ENCODE assay signal across 28 cellular contexts in genomic region chr4:5632043-5632440, GRCh38.
"Had no signal": no experiment of that assay in that cellular context is flagged by ENCODE, and none has a peak within 500 bp of the region (broad histone marks: within the 10 kb centered on the region; RNA-seq: fewer than 3 reads in every experiment).

No MANE protein-coding gene starts in this region.

- H3K4me1 Mint-ChIP-seq: immature natural killer cell; naive B cell; stimulated activated naive CD8-positive, alpha-beta T cell treated with anti-CD3 and anti-CD28 coated beads, Interleukin-15, amount 100 ng/mL, for 72 hours had no signal

- H3K36me3 Mint-ChIP-seq: immature natural killer cell; naive B cell; natural killer cell treated with Interleukin-12 subunit alpha and Interleukin-12 subunit beta and Interleukin-15 and Interleukin-18, amount 100 ng/mL, for 72 hours had no signal

- H3K4me2 ChIP-seq: smooth muscle cell had no signal

- DNase-seq: effector memory CD4-positive, alpha-beta T cell; hypothalamus; immature natural killer cell; islet precursor cell; kidney glomerular epithelial cell; left colon; left ventricle myocardium inferior; lower lobe of right lung; mucosa of descending colon; naive B cell; stimulated activated CD4-positive, alpha-beta T cell treated with anti-CD3 and anti-CD28 coated beads, Interleukin-12 subunit alpha, Interleukin-12 subunit beta, amount 100 ng/mL, for 4 hours; stimulated activated CD4-positive, alpha-beta T cell treated with anti-CD3 and anti-CD28 coated beads, Interleukin-1b, Interleukin-23, amount 100 ng/mL, for 48 hours; stimulated activated CD4-positive, alpha-beta T cell treated with anti-CD3 and anti-CD28 coated beads, Interleukin-4, amount 100 ng/mL, for 1 hour; stimulated activated CD8-positive, alpha-beta memory T cell treated with anti-CD3 and anti-CD28 coated beads, Interleukin-4, amount 100 ng/mL, for 48 hours; stimulated activated naive CD4-positive, alpha-beta T cell; stimulated activated naive CD8-positive, alpha-beta T cell treated with anti-CD3 and anti-CD28 coated beads, Interleukin-15, amount 100 ng/mL, for 72 hours; transverse colon had no signal

- H3K9ac ChIP-seq: parathyroid adenoma had no signal

- FAIRE-seq: colon, endometrium, frontal cortex had no signal

- H2AFZ ChIP-seq: parathyroid adenoma had no signal

- ATAC-seq: left colon; mucosa of descending colon; natural killer cell treated with Interleukin-12 subunit alpha and Interleukin-12 subunit beta and Interleukin-15 and Interleukin-18, amount 100 ng/mL, for 72 hours; sciatic nerve; stimulated activated naive CD8-positive, alpha-beta T cell treated with anti-CD3 and anti-CD28 coated beads, Interleukin-15, amount 100 ng/mL, for 72 hours had no signal

- H3K27me3 Mint-ChIP-seq: dendritic cell treated with granulocyte-macrophage colony-stimulating factor and Interleukin-4, amounts not matched to agents 40 ng/mL and 50 ng/mL, for 4 days; naive B cell; natural killer cell treated with Interleukin-12 subunit alpha and Interleukin-12 subunit beta and Interleukin-15 and Interleukin-18, amount 100 ng/mL, for 72 hours; progenitor cell of endocrine pancreas; stimulated activated naive CD8-positive, alpha-beta T cell treated with anti-CD3 and anti-CD28 coated beads, Interleukin-15, amount 100 ng/mL, for 72 hours had no signal

- H3K9me3 ChIP-seq: lower lobe of right lung, mucosa of descending colon, suprapubic skin, transverse colon had no signal

- H3K4me3 ChIP-seq: left ventricle myocardium inferior, lower lobe of right lung, mucosa of descending colon, smooth muscle cell, suprapubic skin, transverse colon had no signal

- H3K79me2 ChIP-seq: parathyroid adenoma had no signal

- H3K27ac ChIP-seq: left ventricle myocardium inferior, lower lobe of right lung, parathyroid adenoma, suprapubic skin, transverse colon had no signal

- H3K36me3 ChIP-seq: transverse colon had no signal

- H3K4me3 Mint-ChIP-seq: dendritic cell treated with granulocyte-macrophage colony-stimulating factor and Interleukin-4, amounts not matched to agents 40 ng/mL and 50 ng/mL, for 4 days; immature natural killer cell; naive B cell; natural killer cell treated with Interleukin-12 subunit alpha and Interleukin-12 subunit beta and Interleukin-15 and Interleukin-18, amount 100 ng/mL, for 72 hours; neural crest cell; stimulated activated naive CD8-positive, alpha-beta T cell treated with anti-CD3 and anti-CD28 coated beads, Interleukin-15, amount 100 ng/mL, for 72 hours had no signal

- H3K27me3 ChIP-seq: suprapubic skin, transverse colon had no signal

- H3K9me3 Mint-ChIP-seq: dendritic cell treated with granulocyte-macrophage colony-stimulating factor and Interleukin-4, amounts not matched to agents 40 ng/mL and 50 ng/mL, for 4 days; natural killer cell treated with Interleukin-12 subunit alpha and Interleukin-12 subunit beta and Interleukin-15 and Interleukin-18, amount 100 ng/mL, for 72 hours; neural crest cell; stimulated activated naive CD8-positive, alpha-beta T cell treated with anti-CD3 and anti-CD28 coated beads, Interleukin-15, amount 100 ng/mL, for 72 hours had no signal

- H3K27ac Mint-ChIP-seq: dendritic cell treated with granulocyte-macrophage colony-stimulating factor and Interleukin-4, amounts not matched to agents 40 ng/mL and 50 ng/mL, for 4 days; immature natural killer cell; natural killer cell treated with Interleukin-12 subunit alpha and Interleukin-12 subunit beta and Interleukin-15 and Interleukin-18, amount 100 ng/mL, for 72 hours; progenitor cell of endocrine pancreas; stimulated activated naive CD8-positive, alpha-beta T cell treated with anti-CD3 and anti-CD28 coated beads, Interleukin-15, amount 100 ng/mL, for 72 hours had no signal

- H3K4me1 ChIP-seq: lower lobe of right lung, parathyroid adenoma, suprapubic skin, transverse colon had no signal
